Comparison of ENCODE assay signal across 15 cellular contexts in genomic region chr10:132630666-132631347, GRCh38.
A peak's percentile ranks its signal among the peaks of the same experiment; 100 is the strongest.
DNase-seq lines count a peak whose midpoint lies in the region; ATAC-seq and TF ChIP-seq lines count a peak whose summit lies in the region.
"Had no signal": no experiment of that assay in that cellular context is flagged by ENCODE, and none has a peak within 500 bp of the region (broad histone marks: within the 10 kb centered on the region; RNA-seq: fewer than 3 reads in every experiment).

No MANE protein-coding gene starts in this region.

- no peaks in the 10 kb centered on the region for H3K36me3 Mint-ChIP-seq in mesothelial cell of epicardium

- H3K27ac Mint-ChIP-seq in mesothelial cell of epicardium: peak overlapping the region; percentile 61
- H3K27ac Mint-ChIP-seq: CD4-positive, alpha-beta T cell had no signal

- no peaks in the 10 kb centered on the region for H3K27me3 ChIP-seq in stomach smooth muscle (ENCODE audit: control insufficient read depth in 1 of 2, insufficient read depth in 2 of 2, low read length in 2 of 2)
- H3K27me3 ChIP-seq: brain microvascular endothelial cell had no signal

- H3K27me3 Mint-ChIP-seq in mesothelial cell of epicardium (ENCODE audit: low read depth): no peaks in the 10 kb centered on the region
- H3K27me3 Mint-ChIP-seq: CD4-positive, alpha-beta T cell had no signal

- peaks cover 93% of the 10 kb centered on the region for H3K4me1 ChIP-seq in stomach smooth muscle (ENCODE audit: control insufficient read depth, insufficient read depth, low read length)

- ATAC-seq in HG03432 (IDR thresholded peaks at IDR 0.05; ENCODE audit: unreplicated experiment) (no peak), GM21717 (IDR thresholded peaks at IDR 0.05; ENCODE audit: unreplicated experiment) (no peak)
- ATAC-seq: esophagus mucosa, left colon had no signal

- CTCF ChIA-PET in RWPE1 (lab: Yijun Ruan, JAX): interaction anchor here (1.7 kb wide), 1 partner anchor 167 kb away, joined by 5 read pairs; no protein-coding TSS in a partner anchor

- POLR2A ChIA-PET in RWPE1 (lab: Yijun Ruan, JAX; ENCODE audit: low non-redundant PET): no interaction called here

- no peaks in the 10 kb centered on the region for H3K9me3 ChIP-seq in stomach smooth muscle (ENCODE audit: control insufficient read depth in 2 of 2, low read length in 2 of 2)

- no peaks in the 10 kb centered on the region for H3K9me3 Mint-ChIP-seq in mesothelial cell of epicardium
- H3K9me3 Mint-ChIP-seq: CD4-positive, alpha-beta T cell had no signal

- H3K27ac ChIP-seq in RWPE1 (peak overlapping the region; percentile 71), stomach smooth muscle (ENCODE audit: low read length) (peak overlapping the region; percentile 98)

- peaks cover 0 to 2% of the 10 kb centered on the region in 2 donors for H3K36me3 ChIP-seq in stomach smooth muscle (ENCODE audit: control insufficient read depth in 2 of 2, insufficient read depth in 2 of 2, low read length in 2 of 2)
- H3K36me3 ChIP-seq: brain microvascular endothelial cell had no signal

- DNase-seq in RWPE1 (ENCODE audit: low spot score) (no peak), fibroblast of pulmonary artery (ENCODE audit: low read depth) (peak; percentile 21), mesothelial cell of epicardium (ENCODE audit: low spot score in 2 of 2, unreplicated experiment in 2 of 2) (no peak), GM19238 (ENCODE audit: insufficient read length, low spot score) (no peak), EL (no peak)
- DNase-seq: activated T-cell treated with anti-CD3 and anti-CD28 coated beads, Interleukin-2, amount 50 U/mL, for 48 hours; CD4-positive, alpha-beta T cell; MV-4-11; NCI-H226 had no signal

- H3K9ac ChIP-seq in stomach smooth muscle (ENCODE audit: low read length in 2 of 2): peak overlapping the region; percentile 75

- H3K4me3 Mint-ChIP-seq in mesothelial cell of epicardium: no peak overlapping the region
- H3K4me3 Mint-ChIP-seq: CD4-positive, alpha-beta T cell had no signal

- H3K4me3 ChIP-seq in fibroblast of pulmonary artery (replicated peaks; ENCODE audit: low read depth, low read length) (no peak overlapping the region), stomach smooth muscle (ENCODE audit: low read length in 2 of 2) (peak overlapping the region in 1 of 2 donors; percentile 40)

- TF ChIP-seq CTCF in RWPE1 (conservative IDR thresholded peaks at IDR 0.05; ENCODE audit: low read depth): no peak
- no peak for TF ChIP-seq CTCF in fibroblast of pulmonary artery (IDR thresholded peaks at IDR 0.05; ENCODE audit: low read length, missing control alignments)
- no peak for TF ChIP-seq CTCF in mesothelial cell of epicardium (IDR thresholded peaks at IDR 0.05; ENCODE audit: unreplicated experiment)

- H3K4me1 Mint-ChIP-seq in mesothelial cell of epicardium: peaks cover 57% of the 10 kb centered on the region
